Comparison of ENCODE assay signal across 8 cellular contexts in genomic region chr6:2209226-2209809, GRCh38. TPM values are rescaled to one million over a fixed set of nuclear protein-coding genes. Genes with fewer than 3 reads are reported as not detected.
DNase-seq lines count a peak whose midpoint lies in the region; ATAC-seq and TF ChIP-seq lines count a peak whose summit lies in the region.

No MANE protein-coding gene starts in this region.

- peaks cover 18% of the 10 kb centered on the region for H3K27me3 ChIP-seq in BE2C

- DNase-seq in BE2C: peak; percentile 52
- DNase-seq in RPMI8226: peak; percentile 90
- DNase-seq in cerebellar cortex (ENCODE audit: low spot score): peak; percentile 64
- DNase-seq in superior temporal gyrus (ENCODE audit: extremely low spot score): no peak
- DNase-seq in GDM1 (lab: John Stamatoyannopoulos, UW): no peak

- H3K4me1 ChIP-seq in BE2C: no peaks in the 10 kb centered on the region

- no peak overlapping the region for H3K4me3 Mint-ChIP-seq in nephron

- H3K27me3 Mint-ChIP-seq in nephron (ENCODE audit: low read depth): no peaks in the 10 kb centered on the region

- no peak overlapping the region for H3K27ac Mint-ChIP-seq in nephron

- H3K36me3 Mint-ChIP-seq in nephron (ENCODE audit: low read depth): peaks cover 6% of the 10 kb centered on the region

- no peaks in the 10 kb centered on the region for H3K4me1 Mint-ChIP-seq in nephron

- TF ChIP-seq CTCF in BE2C (IDR thresholded peaks at IDR 0.05; ENCODE audit: low read depth, low read length) (peak; percentile 74), nephron (IDR thresholded peaks at IDR 0.05; ENCODE audit: unreplicated experiment in 3 of 3) (peak in 2 of 3 experiments; percentile 13 to 54)

- peaks cover 7% of the 10 kb centered on the region for H3K9me3 Mint-ChIP-seq in nephron

- ATAC-seq in GM18870 (IDR thresholded peaks at IDR 0.05; ENCODE audit: unreplicated experiment): peak; percentile 67
- peak; percentile 65 for ATAC-seq in HG03521 (IDR thresholded peaks at IDR 0.05; ENCODE audit: unreplicated experiment)

- H3K4me3 ChIP-seq in BE2C (ENCODE audit: low read depth, low read length): no peak overlapping the region

- no peaks in the 10 kb centered on the region for H3K9me3 ChIP-seq in BE2C

- H3K36me3 ChIP-seq in BE2C: no peaks in the 10 kb centered on the region

RNA-seq across cellular contexts. Expression of gene GMDS, which starts 36.1 kb away (rescaled TPM):
- polyA plus RNA-seq in BE2C (2012; ENCODE audit: insufficient read depth, insufficient read length, low read depth): 10.1 TPM

Comparison
In these comparisons a context has a peak if more than half of its experiments do, and no peak if none do; other contexts are left out.
1. DNase-seq: peak in BE2C (single experiment), RPMI8226 (single experiment) and cerebellar cortex (single experiment); none in superior temporal gyrus (single experiment) and GDM1 (single experiment).